ENCODE assay signal across 1 cellular context in the genomic region with DNA sequence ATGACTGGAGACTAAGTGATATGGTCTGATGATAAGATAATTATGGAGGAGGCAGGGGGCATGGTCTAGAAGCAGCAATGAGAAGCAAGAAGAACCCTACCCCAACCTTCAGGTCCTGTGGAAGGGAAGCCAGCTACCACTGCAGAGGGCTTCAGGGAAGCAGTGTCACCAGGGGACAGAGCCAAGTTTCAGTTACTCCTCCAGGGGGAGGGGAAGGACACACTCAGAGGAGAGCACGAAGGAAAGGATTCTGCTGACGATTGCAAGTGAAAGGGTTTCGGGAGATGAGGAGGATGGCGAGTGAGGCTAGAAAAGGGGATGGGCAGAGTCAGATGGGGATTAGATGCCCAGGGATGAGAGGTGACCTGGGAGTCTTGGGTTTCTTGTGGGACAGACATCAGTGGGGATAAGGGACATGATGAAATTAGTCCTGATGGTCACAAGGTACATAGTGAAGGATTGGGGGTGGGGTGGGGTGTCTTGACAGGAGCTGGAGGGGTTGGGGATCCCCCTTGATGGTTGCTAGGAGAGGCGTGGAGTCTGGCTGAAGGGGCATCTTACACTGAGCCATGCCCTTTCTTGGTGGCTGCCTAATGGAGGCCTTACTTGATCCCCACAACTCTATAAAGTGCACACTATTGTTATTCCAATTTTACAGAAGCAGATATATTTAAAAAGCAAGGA.
TF ChIP-seq lines count a peak whose summit lies in the region.

No MANE protein-coding gene starts in this region.

TF ChIP-seq in H1, 55 proteins besides CTCF, POLR2A, EP300 and RAD21:
- TF ChIP-seq TBP (IDR thresholded peaks at IDR 0.05; ENCODE audit: low read depth, low read length) (no peak), RXRA (IDR thresholded peaks at IDR 0.05; ENCODE audit: insufficient read depth, low read depth, low read length) (no peak), RFX5 (IDR thresholded peaks at IDR 0.05; ENCODE audit: borderline replicate concordance, low read depth, low read length) (no peak), TEAD4 (IDR thresholded peaks at IDR 0.05; ENCODE audit: low read depth, low read length) (no peak), KDM4A (IDR thresholded peaks at IDR 0.05; ENCODE audit: low read depth, low read length, severe bottlenecking) (no peak), SP4 (IDR thresholded peaks at IDR 0.05; ENCODE audit: low read length) (no peak), KDM5A (IDR thresholded peaks at IDR 0.05; ENCODE audit: low read length) (no peak), RBBP5 (IDR thresholded peaks at IDR 0.05; ENCODE audit: borderline replicate concordance, low read depth, low read length) (no peak), JUND (IDR thresholded peaks at IDR 0.05; ENCODE audit: low read length) (no peak)
